Comparison of ENCODE assay signal across 8 cellular contexts in the genomic region with DNA sequence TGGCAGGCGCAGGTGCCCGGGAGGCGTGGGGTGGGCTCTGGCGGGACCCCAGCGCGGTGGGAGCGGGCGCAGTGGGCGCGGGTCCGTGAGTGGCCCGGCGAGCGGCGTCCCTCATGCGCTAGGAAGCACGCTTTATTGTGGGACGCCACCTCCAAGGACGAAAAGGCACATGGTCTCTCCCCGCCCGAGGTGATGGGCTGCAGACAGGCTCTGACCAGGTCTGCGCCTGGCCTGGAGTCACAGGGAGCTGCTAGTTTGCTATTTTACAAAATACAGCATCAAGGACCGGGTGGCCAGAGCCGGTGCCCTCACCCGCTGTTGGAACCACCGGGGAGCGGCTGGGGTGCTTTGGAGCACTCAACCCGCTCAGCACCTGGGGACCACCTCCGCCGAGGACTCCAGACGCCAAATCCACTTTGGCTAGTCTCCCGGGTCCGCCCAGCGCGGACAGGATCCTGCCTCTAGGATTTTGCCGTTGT.
DNase-seq lines count a peak whose midpoint lies in the region; ATAC-seq and TF ChIP-seq lines count a peak whose summit lies in the region.

No MANE protein-coding gene starts in this region.

- H3K4me3 ChIP-seq in duodenal mucosa (ENCODE audit: low read depth in 1 of 2, low read length in 2 of 2), result peak overlapping the region; percentile 94
- peak overlapping the region; percentile 78 for H3K4me3 ChIP-seq in mesodermal cell (ENCODE audit: extremely low read depth, insufficient read depth, low read length, poor library complexity, severe bottlenecking)
- H3K4me3 ChIP-seq in uterus, result peak overlapping the region; percentile 49 to 75

- H3K27me3 ChIP-seq in duodenal mucosa (ENCODE audit: control insufficient read depth in 1 of 2, insufficient read depth in 2 of 2, low read length in 2 of 2) (no peaks in the 10 kb centered on the region), uterus (no peaks in the 10 kb centered on the region)

- no peaks in the 10 kb centered on the region for H3K36me3 ChIP-seq in duodenal mucosa (ENCODE audit: control insufficient read depth in 1 of 2, insufficient read depth in 2 of 2, low read length in 2 of 2)
- H3K36me3 ChIP-seq in mesodermal cell (ENCODE audit: control insufficient read depth, insufficient read depth, low read length), result no peaks in the 10 kb centered on the region
- no peaks in the 10 kb centered on the region for H3K36me3 ChIP-seq in uterus

- peak; percentile 67 for DNase-seq in DMS 273 (lab: John Stamatoyannopoulos, UW; ENCODE audit: unreplicated experiment)
- DNase-seq in DMS 273 treated with DMSO at 0.1 percent for 48 hours (lab: John Stamatoyannopoulos, UW), result no peak
- peak; percentile 38 for DNase-seq in RPMI7951 (ENCODE audit: low read depth)
- peak; percentile 67 to 69 for DNase-seq in uterus
- no peak for DNase-seq in effector CD8-positive, alpha-beta T cell (lab: John Stamatoyannopoulos, UW)

- ATAC-seq in HG02588 (IDR thresholded peaks at IDR 0.05; ENCODE audit: unreplicated experiment), result peak; percentile 2

- H3K9me3 ChIP-seq in duodenal mucosa (ENCODE audit: control insufficient read depth in 1 of 2, low read length in 2 of 2) (no peaks in the 10 kb centered on the region), mesodermal cell (ENCODE audit: control insufficient read depth, low read length) (no peaks in the 10 kb centered on the region), uterus (no peaks in the 10 kb centered on the region)

- no peak for TF ChIP-seq CTCF in uterus (IDR thresholded peaks at IDR 0.05)

- H3K4me1 ChIP-seq in duodenal mucosa (ENCODE audit: control insufficient read depth in 1 of 2, insufficient read depth in 2 of 2, low read length in 2 of 2) (peaks cover 59 to 63% of the 10 kb centered on the region in 2 donors), mesodermal cell (ENCODE audit: control insufficient read depth, insufficient read depth, low read length, poor library complexity, severe bottlenecking) (peaks cover 43% of the 10 kb centered on the region), uterus (peaks cover 24 to 35% of the 10 kb centered on the region in 2 donors)

- no peak for TF ChIP-seq POLR2A in uterus (IDR thresholded peaks at IDR 0.05)

- intact Hi-C loops in uterus (cut with DNase I; ENCODE audit: low total_unique reads), result no loop called here

- H3K9ac ChIP-seq in duodenal mucosa (ENCODE audit: low read depth in 1 of 2, low read length in 2 of 2), result peak overlapping the region; percentile 94 to 97

- WGBS in mesodermal cell (ENCODE audit: insufficient coverage in 2 of 2), 2 experiments, result 1 to 2% methylated on average over 36 of the region's 36 CpGs

- H3K27ac ChIP-seq in duodenal mucosa (ENCODE audit: low read depth, low read length) (peak overlapping the region; percentile 91), mesodermal cell (ENCODE audit: low read depth, low read length, severe bottlenecking) (peak overlapping the region; percentile 49), uterus (peak overlapping the region; percentile 94 to 98)

Comparison
In these comparisons a context has a peak if more than half of its experiments do, and no peak if none do; other contexts are left out.
1. DNase-seq: peak in DMS 273 (single experiment), RPMI7951 (single experiment) and uterus (2 of 2); none in DMS 273 treated with DMSO at 0.1 percent for 48 hours (single experiment) and effector CD8-positive, alpha-beta T cell (single experiment).
2. Peak in every context shown above with its lines, with median percentiles within 50 percentile points of each other: H3K27ac ChIP-seq and H3K4me3 ChIP-seq.